Comparison of ENCODE assay signal across 9 cellular contexts in the genomic region with DNA sequence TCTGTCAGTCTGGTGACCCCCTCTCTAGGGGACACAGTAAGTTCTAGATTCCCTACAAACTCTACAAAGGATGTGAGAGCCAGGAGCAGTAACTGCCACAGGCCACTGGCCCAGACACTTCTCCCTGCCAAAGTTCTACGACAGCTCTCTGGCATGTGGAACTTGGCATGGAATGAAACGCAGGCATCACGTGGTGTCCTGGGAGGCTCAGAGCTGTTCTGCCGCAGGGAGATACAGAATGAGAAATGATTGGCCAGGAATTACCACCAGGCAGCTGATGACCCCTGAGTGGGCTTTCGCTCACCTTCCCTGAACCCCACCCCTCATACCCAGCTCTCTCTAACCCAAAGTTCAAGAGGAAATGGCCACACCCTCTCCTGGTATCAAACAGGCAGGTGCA. TPM values are rescaled to one million over a fixed set of nuclear protein-coding genes. Genes with fewer than 3 reads are reported as not detected.
DNase-seq lines count a peak whose midpoint lies in the region; TF ChIP-seq lines count a peak whose summit lies in the region.
"Had no signal": no experiment of that assay in that cellular context is flagged by ENCODE, and none has a peak within 500 bp of the region (broad histone marks: within the 10 kb centered on the region; RNA-seq: fewer than 3 reads in every experiment).

No MANE protein-coding gene starts in this region.

- H3K9me3 Mint-ChIP-seq in Caco-2 (ENCODE audit: unreplicated experiment): no peaks in the 10 kb centered on the region

- H3K36me3 Mint-ChIP-seq in Caco-2 (ENCODE audit: insufficient read depth, unreplicated experiment): no peaks in the 10 kb centered on the region

- no peak overlapping the region for H3K27ac Mint-ChIP-seq in Caco-2 (ENCODE audit: unreplicated experiment)

- WGBS in smooth muscle cell (ENCODE audit: low lambda C conversion rate): 87% methylated on average over 5 of the region's 5 CpGs

- no peaks in the 10 kb centered on the region for H3F3A ChIP-seq in smooth muscle cell (ENCODE audit: low read depth)

- H3K4me3 ChIP-seq in smooth muscle cell (no peak overlapping the region), Caco-2 (ENCODE audit: low read depth, low read length) (no peak overlapping the region)

- H3K4me3 Mint-ChIP-seq in Caco-2 (ENCODE audit: unreplicated experiment): no peak overlapping the region

- H3K9me3 ChIP-seq in smooth muscle cell (replicated peaks; ENCODE audit: low read depth) (no peaks in the 10 kb centered on the region), Caco-2 (no peaks in the 10 kb centered on the region)

- POLR2A ChIA-PET in Caco-2 (lab: Charles Lee): no interaction called here

- no peak overlapping the region for H2AFZ ChIP-seq in smooth muscle cell (ENCODE audit: low read depth)

- H3K4me1 Mint-ChIP-seq in Caco-2 (ENCODE audit: low read depth, unreplicated experiment): no peaks in the 10 kb centered on the region

- no peaks in the 10 kb centered on the region for H3K27me3 Mint-ChIP-seq in Caco-2 (ENCODE audit: insufficient read depth, unreplicated experiment)

- H3K36me3 ChIP-seq in smooth muscle cell (ENCODE audit: low read depth) (no peaks in the 10 kb centered on the region), Caco-2 (ENCODE audit: control insufficient read depth, insufficient read depth, low read length) (no peaks in the 10 kb centered on the region)

- H3K4me2 ChIP-seq in smooth muscle cell: no peak overlapping the region

- intact Hi-C loops in Caco-2 (cut with micrococcal nuclease; ENCODE audit: unreplicated experiment): loop anchor here (5.0 kb wide), 1 partner anchor 493 kb away; no protein-coding TSS in a partner anchor

- no peak overlapping the region for H3K27ac ChIP-seq in smooth muscle cell (ENCODE audit: low read depth)

- H3K27me3 ChIP-seq in smooth muscle cell (ENCODE audit: low read depth): no peaks in the 10 kb centered on the region
- H3K27me3 ChIP-seq in Caco-2 (replicated peaks; ENCODE audit: control insufficient read depth, insufficient read depth, low read length): no peaks in the 10 kb centered on the region

- no peaks in the 10 kb centered on the region for H3K79me2 ChIP-seq in smooth muscle cell (ENCODE audit: low read depth)

- BruUV-seq in Caco-2 (replicated peaks; lab: Mats Ljungman, UMichigan): no TSS peak

- no peaks in the 10 kb centered on the region for H4K20me1 ChIP-seq in smooth muscle cell (ENCODE audit: low read depth)

- peaks cover 8% of the 10 kb centered on the region for H3K4me1 ChIP-seq in smooth muscle cell (ENCODE audit: low read depth)
- H3K4me1 ChIP-seq in Caco-2: no peaks in the 10 kb centered on the region

- CTCF ChIA-PET in Caco-2 (lab: Charles Lee): no interaction called here

- TF ChIP-seq EP300 in Ishikawa (IDR thresholded peaks at IDR 0.05; ENCODE audit: borderline replicate concordance): peak; percentile 36; the same call in 1 of the 2 replicates

- no peak overlapping the region for H3K9ac ChIP-seq in smooth muscle cell (ENCODE audit: low read depth)

- DNase-seq in cerebellar cortex (ENCODE audit: low spot score) (peak; percentile 28), kidney tubule cell (ENCODE audit: low spot score) (peak; percentile 83), superior temporal gyrus (ENCODE audit: extremely low spot score) (peak; percentile 95), NCI-H128 (lab: John Stamatoyannopoulos, UW; ENCODE audit: unreplicated experiment) (no peak), smooth muscle cell (lab: John Stamatoyannopoulos, UW; ENCODE audit: unreplicated experiment) (no peak), Caco-2 (no peak), NCI-H2081 treated with DMSO at 0.1 percent for 48 hours (lab: John Stamatoyannopoulos, UW) (no peak)
- DNase-seq: stimulated activated CD4-positive, alpha-beta T cell treated with anti-CD3 and anti-CD28 coated beads, Interleukin-4, amount 100 ng/mL, for 1 hour had no signal

- TF ChIP-seq CTCF in smooth muscle cell (IDR thresholded peaks at IDR 0.05; ENCODE audit: borderline replicate concordance, insufficient read depth, poor library complexity, severe bottlenecking) (no peak), Caco-2 (IDR thresholded peaks at IDR 0.05; ENCODE audit: insufficient read depth in 1 of 2, low read depth in 1 of 2, low read length in 1 of 2, severe bottlenecking in 1 of 2, unreplicated experiment in 1 of 2) (no peak)

- no peak for TF ChIP-seq RAD21 in Ishikawa (IDR thresholded peaks at IDR 0.05; ENCODE audit: low read depth)

TF ChIP-seq in Ishikawa, 13 proteins besides CTCF, POLR2A, EP300 and RAD21:
- no peak for TF ChIP-seq ZBTB7A (IDR thresholded peaks at IDR 0.05; ENCODE audit: low read depth)
- peak; percentile 59; the same call in 1 of the 2 replicates for TF ChIP-seq TEAD4 (IDR thresholded peaks at IDR 0.05)
- TF ChIP-seq, protein P1, sequence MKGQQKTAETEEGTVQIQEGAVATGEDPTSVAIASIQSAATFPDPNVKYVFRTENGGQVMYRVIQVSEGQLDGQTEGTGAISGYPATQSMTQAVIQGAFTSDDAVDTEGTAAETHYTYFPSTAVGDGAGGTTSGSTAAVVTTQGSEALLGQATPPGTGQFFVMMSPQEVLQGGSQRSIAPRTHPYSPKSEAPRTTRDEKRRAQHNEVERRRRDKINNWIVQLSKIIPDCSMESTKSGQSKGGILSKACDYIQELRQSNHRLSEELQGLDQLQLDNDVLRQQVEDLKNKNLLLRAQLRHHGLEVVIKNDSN (IDR thresholded peaks at IDR 0.05): peak; percentile 96
- TF ChIP-seq NFIC (IDR thresholded peaks at IDR 0.05): peak; percentile 86
- TF ChIP-seq YY1 (IDR thresholded peaks at IDR 0.05; ENCODE audit: low read depth): no peak
- TF ChIP-seq TCF12 (IDR thresholded peaks at IDR 0.05; ENCODE audit: low read depth): peak; percentile 49; the same call in 1 of the 2 replicates
- TF ChIP-seq, protein P2, sequence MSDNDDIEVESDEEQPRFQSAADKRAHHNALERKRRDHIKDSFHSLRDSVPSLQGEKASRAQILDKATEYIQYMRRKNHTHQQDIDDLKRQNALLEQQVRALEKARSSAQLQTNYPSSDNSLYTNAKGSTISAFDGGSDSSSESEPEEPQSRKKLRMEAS (IDR thresholded peaks at IDR 0.05): peak; percentile 88

RNA-seq across cellular contexts. Expression of gene MSRB2, which starts 29.8 kb away (rescaled TPM):
- total RNA-seq in smooth muscle cell (9.4 and 21.5 TPM in 2 replicates), Caco-2 (2022) (11.9 and 13.7 TPM in 2 replicates)
- polyA plus RNA-seq in smooth muscle cell: 64.0 and 70.9 TPM in 2 replicates

Comparison
In these comparisons a context has a peak if more than half of its experiments do, and no peak if none do; other contexts are left out.
1. DNase-seq: peak in cerebellar cortex (single experiment), kidney tubule cell (single experiment) and superior temporal gyrus (single experiment); none in NCI-H128 (single experiment), smooth muscle cell (single experiment), Caco-2 (0 of 2) and NCI-H2081 treated with DMSO at 0.1 percent for 48 hours (single experiment).